In the genomic region with DNA sequence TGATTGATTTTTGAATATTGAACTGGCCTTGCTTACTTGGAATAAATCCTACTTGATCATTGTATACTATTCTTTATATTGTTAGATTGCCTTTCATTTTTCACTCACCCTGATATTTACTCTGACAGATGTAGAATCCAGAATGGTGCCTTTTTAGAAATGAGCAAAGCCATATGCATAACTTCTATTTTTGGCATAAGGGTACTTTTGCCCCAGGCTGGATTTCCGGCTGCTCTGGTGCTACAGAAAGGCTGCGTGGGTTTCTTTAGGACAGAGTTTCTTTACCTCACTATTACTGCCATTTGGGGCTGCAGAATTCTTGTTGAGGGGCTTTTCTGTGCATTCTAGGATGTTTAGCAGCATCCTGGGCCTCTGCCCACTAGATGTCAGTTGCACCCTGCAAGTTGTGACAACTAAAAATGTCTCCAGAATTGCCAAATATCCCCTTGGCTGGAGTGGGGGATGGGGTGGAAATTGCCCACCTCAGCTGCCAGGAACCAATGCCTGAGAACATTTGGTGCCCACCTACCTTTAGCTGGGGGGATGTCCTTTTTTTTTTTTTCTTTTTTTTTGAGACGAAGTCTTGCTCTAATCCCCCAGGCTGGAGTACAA, we compare ENCODE assay signal across 18 cellular contexts. TPM values are rescaled to one million over a fixed set of nuclear protein-coding genes. Genes with fewer than 3 reads are reported as not detected.
DNase-seq lines count a peak whose midpoint lies in the region; ATAC-seq, FAIRE-seq and TF ChIP-seq lines count a peak whose summit lies in the region.
"Had no signal": no experiment of that assay in that cellular context is flagged by ENCODE, and none has a peak within 500 bp of the region (broad histone marks: within the 10 kb centered on the region; RNA-seq: fewer than 3 reads in every experiment).

No MANE protein-coding gene starts in this region.

- H3K4me1 ChIP-seq in GM23338 (ENCODE audit: insufficient read depth) (peaks cover 13% of the 10 kb centered on the region), GM12878 (ENCODE audit: control insufficient read depth, insufficient read depth, low read length) (peaks cover 5% of the 10 kb centered on the region; the same call in 1 of the 2 replicates), neural progenitor cell (peaks cover 20% of the 10 kb centered on the region)

- H3K4me3 Mint-ChIP-seq in GM23338 (no peak overlapping the region), neural progenitor cell (no peak overlapping the region)
- H3K4me3 Mint-ChIP-seq: CD14-positive monocyte had no signal

- TF ChIP-seq EP300 in GM12878 (IDR thresholded peaks at IDR 0.05; ENCODE audit: borderline replicate concordance in 1 of 2, control insufficient read depth in 1 of 2, low read depth in 2 of 2, low read length in 2 of 2): no peak

- SMC1A ChIA-PET in GM12878 (lab: Charles Lee; ENCODE audit: uncharacterized antibody, unreplicated experiment): interaction anchor here (1.4 to 5.6 kb wide), 4 partner anchors 10 to 51 kb away, joined by 3 to 53 read pairs (median 5); a partner anchor contains a TSS

- H3K9me3 Mint-ChIP-seq in GM23338 (0 out of 3 replicates have a peak, but pooled peaks cover 6% of the 10 kb centered on the region), neural progenitor cell (no peaks in the 10 kb centered on the region)
- H3K9me3 Mint-ChIP-seq: CD14-positive monocyte had no signal

- TF ChIP-seq POLR2A in GM12878 (IDR thresholded peaks at IDR 0.05; ENCODE audit: low read depth, low read length): no peak

- H3K27me3 ChIP-seq in GM23338 (ENCODE audit: insufficient read depth) (no peaks in the 10 kb centered on the region), GM12878 (replicated peaks in 1 of 2; ENCODE audit: control insufficient read depth in 2 of 2, insufficient read depth in 2 of 2, low read length in 1 of 2) (no peaks in the 10 kb centered on the region), neural progenitor cell (no peaks in the 10 kb centered on the region)

- WGBS in GM12878 (ENCODE audit: insufficient coverage, insufficient replicate concordance, low lambda C conversion rate, missing lambda C conversion rate): 33% methylated on average over 3 of the region's 3 CpGs

- H4K20me1 ChIP-seq in GM23338 (replicated peaks; ENCODE audit: insufficient read depth) (no peaks in the 10 kb centered on the region), GM12878 (ENCODE audit: control insufficient read depth, insufficient read depth) (no peaks in the 10 kb centered on the region), neural progenitor cell (ENCODE audit: low read depth) (no peaks in the 10 kb centered on the region)

- H3K36me3 ChIP-seq in GM23338 (ENCODE audit: insufficient read depth) (no peaks in the 10 kb centered on the region), GM12878 (ENCODE audit: control insufficient read depth in 2 of 2, insufficient read depth in 2 of 2, low read length in 1 of 2) (no peaks in the 10 kb centered on the region; a peak in 1 of 4 replicates), neural progenitor cell (no peaks in the 10 kb centered on the region)

- H3K4me1 Mint-ChIP-seq in GM23338: peaks cover 40% of the 10 kb centered on the region
- H3K4me1 Mint-ChIP-seq in neural progenitor cell: peaks cover 7% of the 10 kb centered on the region

- H3K9ac ChIP-seq in GM12878 (ENCODE audit: control insufficient read depth, insufficient read depth, low read length) (no peak overlapping the region), neural progenitor cell (no peak overlapping the region)

- H3F3A ChIP-seq in GM23338 (replicated peaks; ENCODE audit: low read depth) (no peaks in the 10 kb centered on the region), neural progenitor cell (ENCODE audit: low read depth) (peaks cover 18% of the 10 kb centered on the region)

- H3K27ac ChIP-seq in GM23338 (ENCODE audit: low read depth) (no peak overlapping the region), GM12878 (ENCODE audit: control insufficient read depth, insufficient read depth) (no peak overlapping the region), neural progenitor cell (no peak overlapping the region)

- H3K9me3 ChIP-seq in GM12878 (replicated peaks; ENCODE audit: control insufficient read depth, insufficient read depth, low read length) (no peaks in the 10 kb centered on the region), neural progenitor cell (ENCODE audit: low read depth) (no peaks in the 10 kb centered on the region)

- no peak for TF ChIP-seq RAD21 in GM12878 (IDR thresholded peaks at IDR 0.05; ENCODE audit: insufficient read depth, low read depth, low read length)

- BruUV-seq in GM12878 (replicated peaks; lab: Mats Ljungman, UMichigan): no TSS peak

- H3K27me3 Mint-ChIP-seq in GM23338 (ENCODE audit: insufficient read depth, low read depth, poor library complexity) (no peaks in the 10 kb centered on the region), neural progenitor cell (ENCODE audit: insufficient read depth, low read depth) (no peaks in the 10 kb centered on the region)

- H3K27ac Mint-ChIP-seq in GM23338: no peak overlapping the region
- no peak overlapping the region for H3K27ac Mint-ChIP-seq in neural progenitor cell

- ATAC-seq in GM23338 (no peak), GM12878 (peak; percentile 25; the same call in 2 of the 3 replicates), GM18502 (IDR thresholded peaks at IDR 0.05; ENCODE audit: poor library complexity, unreplicated experiment) (no peak)
- ATAC-seq: HCT116, Right ventricle myocardium inferior had no signal

- TF ChIP-seq CTCF in GM23338 (conservative IDR thresholded peaks at IDR 0.05; ENCODE audit: low read depth in 2 of 2) (no peak), GM12878 (IDR thresholded peaks at IDR 0.05 in 2 of 3, conservative IDR thresholded peaks at IDR 0.05 in 1 of 3; ENCODE audit: control insufficient read depth in 2 of 3, extremely low read depth in 1 of 3, insufficient read depth in 1 of 3, low read depth in 3 of 3, low read length in 3 of 3) (no peak; a peak in 1 of 6 replicates), neural progenitor cell (IDR thresholded peaks at IDR 0.05) (no peak)

- intact Hi-C loops in GM12878 (cut with micrococcal nuclease; ENCODE audit: unreplicated experiment): loop anchor here (5.0 kb wide), 1 partner anchor 245 kb away; no protein-coding TSS in a partner anchor

- no peak for FAIRE-seq in GM12878 (lab: Jason Lieb, UNC)
- FAIRE-seq: GM19239 had no signal

- POLR2A ChIA-PET in GM12878 (lab: Charles Lee): no interaction called here

- in situ Hi-C loops in GM12878 (cut with MboI): no loop called here

- H2AFZ ChIP-seq in GM23338 (no peak overlapping the region), GM12878 (ENCODE audit: control insufficient read depth, low read depth, low read length) (peak overlapping the region; percentile 13; the same call in 1 of the 2 replicates), neural progenitor cell (replicated peaks) (no peak overlapping the region)

- CTCF ChIA-PET in GM12878 (lab: Yijun Ruan, JAX): interaction anchor here (0.6 to 3.6 kb wide), 8 partner anchors 11 to 936 kb away, joined by 3 to 31 read pairs (median 8); a partner anchor contains a TSS

- H3K36me3 Mint-ChIP-seq in GM23338 (ENCODE audit: low read depth) (peaks cover 9% of the 10 kb centered on the region; the same call in 2 of the 3 replicates), neural progenitor cell (peaks cover 3% of the 10 kb centered on the region)

- RAD21 ChIA-PET in GM12878 (lab: Charles Lee; ENCODE audit: unreplicated experiment): interaction anchor here (1.6 to 1.9 kb wide), 4 partner anchors 45 to 154 kb away, joined by 4 to 18 read pairs (median 10); a partner anchor contains a TSS

- H3K4me3 ChIP-seq in GM23338: no peak overlapping the region
- no peak overlapping the region for H3K4me3 ChIP-seq in GM12878
- H3K4me3 ChIP-seq in neural progenitor cell: no peak overlapping the region

- H3K4me2 ChIP-seq in GM23338: 0 out of 2 replicates have a peak overlapping the region, but pooled peaks have one; percentile 14
- no peak overlapping the region for H3K4me2 ChIP-seq in GM12878 (ENCODE audit: control insufficient read depth, insufficient read depth)
- H3K4me2 ChIP-seq in neural progenitor cell: peak overlapping the region; percentile 26

- no peaks in the 10 kb centered on the region; the same call in 1 of the 2 replicates for H3K9me2 ChIP-seq in GM23338 (ENCODE audit: insufficient read depth)

- H3K79me2 ChIP-seq in GM23338 (replicated peaks; ENCODE audit: insufficient read depth): no peaks in the 10 kb centered on the region
- H3K79me2 ChIP-seq in GM12878 (ENCODE audit: control insufficient read depth, insufficient read depth, low read length): no peaks in the 10 kb centered on the region
- no peaks in the 10 kb centered on the region for H3K79me2 ChIP-seq in neural progenitor cell (ENCODE audit: low read depth)

- DNase-seq in GM23338 (ENCODE audit: low spot score) (no peak), NCI-H1694 treated with DMSO at 0.1 percent for 48 hours (lab: John Stamatoyannopoulos, UW) (peak; percentile 36), GM12878 (ENCODE audit: low read depth, low spot score) (no peak), neural progenitor cell (ENCODE audit: low spot score) (no peak), NCI-H2081 treated with DMSO at 0.1 percent for 48 hours (lab: John Stamatoyannopoulos, UW) (no peak), OCI-M2 (lab: John Stamatoyannopoulos, UW; ENCODE audit: unreplicated experiment) (no peak)
- DNase-seq: ACHN, AML-193, KBM-7, NCI-H1105, NCI-H187 treated with DMSO at 0.1 percent for 48 hours, NCI-H2171 treated with DMSO at 0.1 percent for 48 hours, NCI-H748 treated with DMSO at 0.1 percent for 48 hours had no signal

RNA-seq across cellular contexts. Expression of a gene that starts 50.1 kb away (rescaled TPM):
- 8.2 and 10.4 TPM in 2 replicates for total RNA-seq in GM23338 (2014; rRNA removed; shearing (Covaris generic))
- 3.6 and 5.2 TPM in 2 replicates for polyA plus RNA-seq in GM23338 (2016; fragmentation: Nextera tagmentation; extraction: Ambion mirVana)
- total RNA-seq in GM12878 (2013; cell fraction: nucleolus; rRNA removed): 9.4 TPM in 2 replicates
- 3.0 and 3.6 TPM in 2 replicates for total RNA-seq in GM12878 (2014; rRNA removed)
- 2.3 and 2.8 TPM in 2 replicates for total RNA-seq in GM12878 (2014; rRNA removed; fragmentation: Illumina TruSeq; extraction: Trizol)
- 4.8 and 6.2 TPM in 2 replicates for total RNA-seq in GM12878 (2021)
- 1.1 TPM for polyA plus RNA-seq in GM12878 (2011; ENCODE audit: low read depth)
- 3.7 and 8.2 TPM in 2 replicates for polyA plus RNA-seq in GM12878 (2011; rRNA removed)
- 5.1 and 6.0 TPM in 2 replicates for polyA plus RNA-seq in GM12878 (2011; cell fraction: cytosol; rRNA removed)
- 18.5 and 21.1 TPM in 2 replicates for polyA plus RNA-seq in GM12878 (2011; cell fraction: nucleus; rRNA removed)
- polyA plus RNA-seq in GM12878 (2012): 1.5 and 1.8 TPM in 2 replicates
- 4.4 and 5.1 TPM in 2 replicates for polyA plus RNA-seq in GM12878 (2014; fragmentation: Illumina TruSeq; extraction: Trizol)
- under 1 TPM; 0.50 to 0.66 TPM for polyA plus RNA-seq in GM12878 (2014; fragmentation: Nextera tagmentation; extraction: Ambion mirVana)
- 3.9 and 5.1 TPM in 2 replicates for polyA plus RNA-seq in GM12878 (2014; rRNA removed)
- 1 to 10 TPM; 3.0 to 4.1 TPM for polyA plus RNA-seq in GM12878 (2016; fragmentation: Nextera tagmentation; extraction: Ambion mirVana)
- polyA minus RNA-seq in GM12878 (2011; rRNA and poly(A)+ RNA removed): 9.4 and 14.7 TPM in 2 replicates
- polyA minus RNA-seq in GM12878 (2011; cell fraction: cytosol; rRNA and poly(A)+ RNA removed): 1.6 and 2.8 TPM in 2 replicates
- polyA minus RNA-seq in GM12878 (2011; cell fraction: nucleus; rRNA and poly(A)+ RNA removed): 15.8 and 26.5 TPM in 2 replicates
- total RNA-seq in neural progenitor cell (ENCODE audit: low replicate concordance): 7.8 and 8.4 TPM in 2 replicates
